ENCODE assay signal across 9 cellular contexts in the genomic region with DNA sequence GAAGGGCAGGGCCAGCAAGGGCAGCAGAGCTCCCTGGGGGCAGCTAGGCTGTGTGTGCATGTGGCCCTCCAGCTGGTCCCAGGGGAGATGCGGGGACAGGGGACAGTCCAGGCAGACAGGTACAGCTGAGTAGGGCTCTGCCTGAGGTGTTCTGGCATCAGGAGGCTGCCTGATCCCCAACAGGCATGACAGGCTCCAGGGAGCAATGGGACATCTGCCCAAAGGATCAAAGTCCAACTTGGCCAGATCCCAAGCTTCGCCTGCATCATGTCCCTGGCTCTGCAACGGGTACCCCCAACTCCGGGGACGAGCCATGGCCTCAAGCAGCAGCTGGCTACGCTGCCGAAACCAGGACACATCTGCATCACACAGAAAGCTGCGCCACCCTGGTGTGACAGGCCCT. TPM values are rescaled to one million over a fixed set of nuclear protein-coding genes. Genes with fewer than 3 reads are reported as not detected.
DNase-seq lines count a peak whose midpoint lies in the region; ATAC-seq and TF ChIP-seq lines count a peak whose summit lies in the region.
"Had no signal": no experiment of that assay in that cellular context is flagged by ENCODE, and none has a peak within 500 bp of the region (broad histone marks: within the 10 kb centered on the region; RNA-seq: fewer than 3 reads in every experiment).

No MANE protein-coding gene starts in this region.

- H3K27ac ChIP-seq in RWPE2 (ENCODE audit: poor library complexity, severe bottlenecking), result peak overlapping the region; percentile 92
- H3K27ac ChIP-seq in fibroblast of lung (ENCODE audit: insufficient read depth, low read length), result peak overlapping the region; percentile 20
- no peak overlapping the region for H3K27ac ChIP-seq in foreskin keratinocyte
- H3K27ac ChIP-seq: brain microvascular endothelial cell, SK-N-MC had no signal

- peaks cover 82% of the 10 kb centered on the region for H3K36me3 Mint-ChIP-seq in stimulated activated effector memory CD8-positive, alpha-beta T cell treated with anti-CD3 and anti-CD28 coated beads, Interleukin-12 subunit alpha, Interleukin-12 subunit beta, amount 100 ng/mL, for 72 hours

- no peak for ATAC-seq in RWPE2 (ENCODE audit: low read depth)
- no peak for ATAC-seq in stimulated activated effector memory CD8-positive, alpha-beta T cell treated with anti-CD3 and anti-CD28 coated beads, Interleukin-12 subunit alpha, Interleukin-12 subunit beta, amount 100 ng/mL, for 72 hours
- ATAC-seq in foreskin keratinocyte, result no peak

- no peak overlapping the region for H3K9ac ChIP-seq in fibroblast of lung (ENCODE audit: insufficient read depth, low read length)

- H3K27me3 ChIP-seq in RWPE2 (ENCODE audit: insufficient read depth, poor library complexity, severe bottlenecking) (no peaks in the 10 kb centered on the region), fibroblast of lung (ENCODE audit: control insufficient read depth, insufficient read depth, low read length) (no peaks in the 10 kb centered on the region), foreskin keratinocyte (no peaks in the 10 kb centered on the region)
- H3K27me3 ChIP-seq: brain microvascular endothelial cell had no signal

- H3K9me3 Mint-ChIP-seq in stimulated activated effector memory CD8-positive, alpha-beta T cell treated with anti-CD3 and anti-CD28 coated beads, Interleukin-12 subunit alpha, Interleukin-12 subunit beta, amount 100 ng/mL, for 72 hours, result no peaks in the 10 kb centered on the region

- H3K4me2 ChIP-seq in fibroblast of lung (ENCODE audit: extremely low read depth, insufficient read depth, low read length), result no peak overlapping the region

- H3K27ac Mint-ChIP-seq in stimulated activated effector memory CD8-positive, alpha-beta T cell treated with anti-CD3 and anti-CD28 coated beads, Interleukin-12 subunit alpha, Interleukin-12 subunit beta, amount 100 ng/mL, for 72 hours, result peak overlapping the region; percentile 96

- TF ChIP-seq CTCF in GM12864 (IDR thresholded peaks at IDR 0.05; ENCODE audit: low read depth, low read length, missing control alignments) (no peak), RWPE2 (IDR thresholded peaks at IDR 0.05; ENCODE audit: poor library complexity, severe bottlenecking) (no peak), fibroblast of lung (conservative IDR thresholded peaks at IDR 0.05 in 1 of 2, IDR thresholded peaks at IDR 0.05 in 1 of 2; ENCODE audit: low read depth in 1 of 2, low read length in 2 of 2) (no peak), foreskin keratinocyte (conservative IDR thresholded peaks at IDR 0.05) (no peak)

- no peak overlapping the region for H2AFZ ChIP-seq in fibroblast of lung (ENCODE audit: low read length)

- H3K4me3 Mint-ChIP-seq in stimulated activated effector memory CD8-positive, alpha-beta T cell treated with anti-CD3 and anti-CD28 coated beads, Interleukin-12 subunit alpha, Interleukin-12 subunit beta, amount 100 ng/mL, for 72 hours, result peak overlapping the region; percentile 95

- H3K4me1 ChIP-seq in RWPE2 (ENCODE audit: insufficient read depth, poor library complexity, severe bottlenecking), result peaks cover 18% of the 10 kb centered on the region
- H3K4me1 ChIP-seq in fibroblast of lung (ENCODE audit: control insufficient read depth, extremely low read depth, insufficient read depth, low read length), result peaks cover 31% of the 10 kb centered on the region
- H3K4me1 ChIP-seq in foreskin keratinocyte, result peaks cover 15% of the 10 kb centered on the region

- H3K9me3 ChIP-seq in RWPE2 (ENCODE audit: severe bottlenecking), result no peaks in the 10 kb centered on the region
- no peaks in the 10 kb centered on the region for H3K9me3 ChIP-seq in fibroblast of lung (ENCODE audit: control insufficient read depth, insufficient read depth, low read depth, low read length)

- H3K4me3 ChIP-seq in GM12864 (ENCODE audit: low read depth, low read length) (peak overlapping the region; percentile 81; the same call in 1 of the 2 replicates), RWPE2 (ENCODE audit: severe bottlenecking) (no peak overlapping the region), fibroblast of lung (replicated peaks in 1 of 4; ENCODE audit: control extremely low read depth in 1 of 4, insufficient read depth in 1 of 4, low read depth in 3 of 4, low read length in 4 of 4) (no peak overlapping the region)
- H3K4me3 ChIP-seq: SK-N-MC had no signal

- H4K20me1 ChIP-seq in fibroblast of lung (ENCODE audit: control insufficient read depth, extremely low read depth, insufficient read depth, low read length), result no peaks in the 10 kb centered on the region

- DNase-seq in GM12864 (ENCODE audit: low read depth) (no peak), RWPE2 (ENCODE audit: low spot score) (no peak), fibroblast of lung (ENCODE audit: low read depth in 2 of 2) (no peak), foreskin keratinocyte (no peak), GM19240 (ENCODE audit: insufficient read length, low spot score) (no peak)
- DNase-seq in stimulated activated effector memory CD8-positive, alpha-beta T cell treated with anti-CD3 and anti-CD28 coated beads, Interleukin-12 subunit alpha, Interleukin-12 subunit beta, amount 100 ng/mL, for 72 hours (ENCODE audit: low spot score in 2 of 2), result no peak
- no peak for DNase-seq in central memory CD4-positive, alpha-beta T cell
- DNase-seq: brain microvascular endothelial cell had no signal

- peaks cover 29% of the 10 kb centered on the region for H3K36me3 ChIP-seq in RWPE2 (ENCODE audit: low read depth)
- peaks cover 34% of the 10 kb centered on the region for H3K36me3 ChIP-seq in fibroblast of lung (ENCODE audit: control insufficient read depth, insufficient read depth, low read length)

- peaks cover 57% of the 10 kb centered on the region for H3K4me1 Mint-ChIP-seq in stimulated activated effector memory CD8-positive, alpha-beta T cell treated with anti-CD3 and anti-CD28 coated beads, Interleukin-12 subunit alpha, Interleukin-12 subunit beta, amount 100 ng/mL, for 72 hours

- peaks cover 63% of the 10 kb centered on the region for H3K79me2 ChIP-seq in fibroblast of lung (ENCODE audit: control insufficient read depth, insufficient read depth, low read length)

RNA-seq across cellular contexts. Expression of a gene that starts 21.8 kb away (rescaled TPM):
- total RNA-seq in fibroblast of lung, result 3.0 and 3.6 TPM in 2 replicates
- 5.0 and 7.0 TPM in 2 replicates for polyA plus RNA-seq in fibroblast of lung
- 3.9 and 8.3 TPM in 2 replicates for polyA plus RNA-seq in fibroblast of lung (2012)
- polyA minus RNA-seq in fibroblast of lung (ENCODE audit: low replicate concordance), result 10.2 and 28.6 TPM in 2 replicates
- 11.6 and 14.4 TPM in 2 replicates for total RNA-seq in foreskin keratinocyte
- polyA plus RNA-seq in foreskin keratinocyte, result 9.2 and 11.4 TPM in 2 replicates

RNA-seq across cellular contexts. Expression of a gene that starts 28.3 kb away (rescaled TPM):
- total RNA-seq in fibroblast of lung (305 and 306 TPM in 2 replicates), foreskin keratinocyte (376 and 417 TPM in 2 replicates)
- polyA plus RNA-seq in fibroblast of lung (337 and 356 TPM in 2 replicates), foreskin keratinocyte (616 and 663 TPM in 2 replicates)
- polyA plus RNA-seq in fibroblast of lung (2012), result 561 and 583 TPM in 2 replicates
- 0.59 TPM in 1 of 2 replicates, not detected in the other for polyA minus RNA-seq in fibroblast of lung (ENCODE audit: low replicate concordance)

RNA-seq across cellular contexts. Expression of a gene that starts 28.4 kb away (rescaled TPM):
- total RNA-seq in fibroblast of lung (19.3 and 27.2 TPM in 2 replicates), foreskin keratinocyte (30.3 and 31.1 TPM in 2 replicates)
- polyA plus RNA-seq in fibroblast of lung (11.9 and 14.8 TPM in 2 replicates), foreskin keratinocyte (29.5 and 33.2 TPM in 2 replicates)
- polyA plus RNA-seq in fibroblast of lung (2012), result 12.2 and 13.9 TPM in 2 replicates
- 5.0 and 8.6 TPM in 2 replicates for polyA minus RNA-seq in fibroblast of lung (ENCODE audit: low replicate concordance)

RNA-seq across cellular contexts. Expression of a gene that starts 35.6 kb away (rescaled TPM):
- 92.7 and 136 TPM in 2 replicates for total RNA-seq in fibroblast of lung
- polyA plus RNA-seq in fibroblast of lung, result 139 and 172 TPM in 2 replicates
- polyA plus RNA-seq in fibroblast of lung (2012), result 222 and 271 TPM in 2 replicates
- polyA minus RNA-seq in fibroblast of lung (ENCODE audit: low replicate concordance), result 473 and 503 TPM in 2 replicates
- total RNA-seq in foreskin keratinocyte, result 262 and 284 TPM in 2 replicates
- polyA plus RNA-seq in foreskin keratinocyte, result 280 TPM in 2 replicates

RNA-seq across cellular contexts. Expression of a gene that starts 38.4 kb away (rescaled TPM):
- total RNA-seq in fibroblast of lung, result 37.2 and 44.6 TPM in 2 replicates
- polyA plus RNA-seq in fibroblast of lung, result 12.8 and 14.3 TPM in 2 replicates
- polyA plus RNA-seq in fibroblast of lung (2012), result 12.0 and 14.9 TPM in 2 replicates
- polyA minus RNA-seq in fibroblast of lung (ENCODE audit: low replicate concordance), result 33.0 and 36.1 TPM in 2 replicates
- total RNA-seq in foreskin keratinocyte, result 67.8 and 73.4 TPM in 2 replicates
- 40.1 and 40.6 TPM in 2 replicates for polyA plus RNA-seq in foreskin keratinocyte
